21 cellular contexts compared by ENCODE assay signal in genomic region chr17:12603566-12603965, GRCh38.
A peak's percentile ranks its signal among the peaks of the same experiment; 100 is the strongest.
DNase-seq lines count a peak whose midpoint lies in the region; ATAC-seq and TF ChIP-seq lines count a peak whose summit lies in the region.
"Had no signal": no experiment of that assay in that cellular context is flagged by ENCODE, and none has a peak within 500 bp of the region (broad histone marks: within the 10 kb centered on the region; RNA-seq: fewer than 3 reads in every experiment).

No MANE protein-coding gene starts in this region.

- H2BK5ac ChIP-seq in IMR-90 (ENCODE audit: low read depth, low read length, poor library complexity, severe bottlenecking) = peak overlapping the region; percentile 45

- H3K79me1 ChIP-seq in IMR-90 (ENCODE audit: low read depth in 1 of 2, low read length in 2 of 2) = no peaks in the 10 kb centered on the region; a peak in 1 of 4 replicates

- WGBS in IMR-90 (ENCODE audit: extremely low coverage in 2 of 2, insufficient read length in 1 of 2), 2 experiments = 65% methylated on average over 5 of the region's 6 CpGs; no CpG with 5 or more reads in 1 of the 2 experiments

- H4K91ac ChIP-seq in IMR-90 (ENCODE audit: insufficient read depth, low read depth, low read length) = peak overlapping the region; percentile 41

- peaks cover 10% of the 10 kb centered on the region for H3K9me3 Mint-ChIP-seq in activated T-helper 1 cell treated with anti-CD3 and anti-CD28 coated beads, Interleukin-12 subunit alpha, Interleukin-12 subunit beta, Interleukin-2, Interleukin-4 antibody, amounts not matched to agents 30 ng/mL and 10 ng/mL and 1 ng/mL, durations not matched to agents 14 hours and 24 hours and 36 hours
- H3K9me3 Mint-ChIP-seq: HFFc6 had no signal

- H3K36me3 ChIP-seq in IMR-90 (ENCODE audit: control insufficient read depth, insufficient read depth, low read length) = no peaks in the 10 kb centered on the region
- H3K36me3 ChIP-seq in MM.1S (replicated peaks; ENCODE audit: insufficient read depth, low read length) = no peaks in the 10 kb centered on the region
- H3K36me3 ChIP-seq: BLaER1, HAP-1 had no signal

- BruUV-seq in IMR-90 (replicated peaks; lab: Mats Ljungman, UMichigan) = no TSS peak

- no peak for ATAC-seq in IMR-90 (ENCODE audit: low read depth)
- ATAC-seq: CD8-positive, alpha-beta T cell; GM12878 had no signal

- no peaks in the 10 kb centered on the region for H3K4me1 Mint-ChIP-seq in activated T-helper 1 cell treated with anti-CD3 and anti-CD28 coated beads, Interleukin-12 subunit alpha, Interleukin-12 subunit beta, Interleukin-2, Interleukin-4 antibody, amounts not matched to agents 30 ng/mL and 10 ng/mL and 1 ng/mL, durations not matched to agents 14 hours and 24 hours and 36 hours (ENCODE audit: low read depth)
- H3K4me1 Mint-ChIP-seq: B cell; CD4-positive, CD25-positive, alpha-beta regulatory T cell had no signal

- H3K27ac Mint-ChIP-seq in activated T-helper 1 cell treated with anti-CD3 and anti-CD28 coated beads, Interleukin-12 subunit alpha, Interleukin-12 subunit beta, Interleukin-2, Interleukin-4 antibody, amounts not matched to agents 30 ng/mL and 10 ng/mL and 1 ng/mL, durations not matched to agents 14 hours and 24 hours and 36 hours = no peak overlapping the region
- H3K27ac Mint-ChIP-seq: B cell; CD4-positive, CD25-positive, alpha-beta regulatory T cell; CD8-positive, alpha-beta T cell; HFFc6 had no signal

- H3K4me2 ChIP-seq in IMR-90 (ENCODE audit: low read depth, low read length) = no peak overlapping the region
- H3K4me2 ChIP-seq in MM.1S (ENCODE audit: low read depth, low read length) = no peak overlapping the region
- H3K4me2 ChIP-seq: BLaER1 had no signal

- peak overlapping the region; percentile 92 for H2AK5ac ChIP-seq in IMR-90 (ENCODE audit: low read depth, low read length)

- H3K36me3 Mint-ChIP-seq in activated T-helper 1 cell treated with anti-CD3 and anti-CD28 coated beads, Interleukin-12 subunit alpha, Interleukin-12 subunit beta, Interleukin-2, Interleukin-4 antibody, amounts not matched to agents 30 ng/mL and 10 ng/mL and 1 ng/mL, durations not matched to agents 14 hours and 24 hours and 36 hours (ENCODE audit: low read depth) = no peaks in the 10 kb centered on the region
- H3K36me3 Mint-ChIP-seq: CD4-positive, CD25-positive, alpha-beta regulatory T cell; CD8-positive, alpha-beta T cell had no signal

- dilution Hi-C loops in IMR-90 (cut with HindIII; ENCODE audit: low sequenced_read_pairs, unreplicated experiment) = no loop called here

- H4K20me1 ChIP-seq in IMR-90 (ENCODE audit: insufficient read depth, low read length) (no peaks in the 10 kb centered on the region), MM.1S (ENCODE audit: insufficient read depth, low read length) (no peaks in the 10 kb centered on the region)
- H4K20me1 ChIP-seq: BLaER1 had no signal

- H3K18ac ChIP-seq in IMR-90 (ENCODE audit: low read depth, low read length) = peak overlapping the region; percentile 9; the same call in 1 of the 2 replicates

- TF ChIP-seq RAD21 in IMR-90 (IDR thresholded peaks at IDR 0.05; ENCODE audit: low read length) = no peak

- peak overlapping the region; percentile 35; the same call in 1 of the 2 replicates for H3K23ac ChIP-seq in IMR-90 (ENCODE audit: low read depth, low read length)

- H2AFZ ChIP-seq in IMR-90 (replicated peaks; ENCODE audit: low read length, poor library complexity) = peak overlapping the region; percentile 44
- no peak overlapping the region for H2AFZ ChIP-seq in MM.1S (ENCODE audit: low read length)

- H2BK20ac ChIP-seq in IMR-90 (ENCODE audit: low read depth, low read length) = peak overlapping the region; percentile 75

- H3K9me3 ChIP-seq in IMR-90 (ENCODE audit: control insufficient read depth, insufficient read depth, low read length) (no peaks in the 10 kb centered on the region), MM.1S (replicated peaks; ENCODE audit: insufficient read depth, low read length) (no peaks in the 10 kb centered on the region)
- H3K9me3 ChIP-seq: BLaER1, Caco-2, HAP-1 had no signal

- no peaks in the 10 kb centered on the region for H3K27me3 Mint-ChIP-seq in activated T-helper 1 cell treated with anti-CD3 and anti-CD28 coated beads, Interleukin-12 subunit alpha, Interleukin-12 subunit beta, Interleukin-2, Interleukin-4 antibody, amounts not matched to agents 30 ng/mL and 10 ng/mL and 1 ng/mL, durations not matched to agents 14 hours and 24 hours and 36 hours (ENCODE audit: insufficient read depth)
- H3K27me3 Mint-ChIP-seq: B cell had no signal

- TF ChIP-seq CTCF in IMR-90 (conservative IDR thresholded peaks at IDR 0.05; ENCODE audit: low read depth, low read length) (no peak), MM.1S (IDR thresholded peaks at IDR 0.05; ENCODE audit: low read length) (no peak)

- H3K4me3 ChIP-seq in IMR-90 (ENCODE audit: insufficient read depth, low read depth, low read length) (no peak overlapping the region), MM.1S (ENCODE audit: low read length) (no peak overlapping the region)
- H3K4me3 ChIP-seq: BLaER1, GM12878, HAP-1 had no signal

- H3K9ac ChIP-seq in IMR-90 (ENCODE audit: low read depth, low read length) (no peak overlapping the region), MM.1S (ENCODE audit: low read length) (no peak overlapping the region)
- H3K9ac ChIP-seq: BLaER1 had no signal

- no peaks in the 10 kb centered on the region for H3K9me2 ChIP-seq in MM.1S (replicated peaks; ENCODE audit: insufficient read depth, low read length)

- H3K27me3 ChIP-seq in IMR-90 (ENCODE audit: control insufficient read depth, insufficient read depth, low read length) (no peaks in the 10 kb centered on the region), MM.1S (replicated peaks; ENCODE audit: insufficient read depth, low read length) (no peaks in the 10 kb centered on the region)
- H3K27me3 ChIP-seq: BLaER1 had no signal

- CTCF ChIA-PET in IMR-90 (lab: Yijun Ruan, JAX) = no interaction called here

- H4K5ac ChIP-seq in IMR-90 (ENCODE audit: low read depth, low read length) = peak overlapping the region; percentile 4; the same call in 1 of the 2 replicates

- H3K27ac ChIP-seq in IMR-90 (ENCODE audit: insufficient read depth, low read length) (no peak overlapping the region), MM.1S (ENCODE audit: low read length) (no peak overlapping the region)
- H3K27ac ChIP-seq: 22Rv1, BLaER1, C4-2B had no signal

- intact Hi-C loops in IMR-90 (cut with micrococcal nuclease) = loop anchor here (1.0 kb wide), 1 partner anchor 22 kb away; no protein-coding TSS in a partner anchor
- intact Hi-C loops in activated T-helper 1 cell treated with anti-CD3 and anti-CD28 coated beads, Interleukin-12 subunit alpha, Interleukin-12 subunit beta, Interleukin-2, Interleukin-4 antibody, amounts not matched to agents 30 ng/mL and 10 ng/mL and 1 ng/mL, durations not matched to agents 14 hours and 24 hours and 36 hours (cut with micrococcal nuclease) = no loop called here

- DNase-seq in IMR-90 (peak; percentile 36), fibroblast of peridontal ligament (ENCODE audit: extremely low read depth) (peak; percentile 56), iris pigment epithelial cell (ENCODE audit: low read depth) (peak; percentile 81), NCI-H748 (lab: John Stamatoyannopoulos, UW; ENCODE audit: unreplicated experiment) (no peak), MM.1S (no peak)
- no peak for DNase-seq in activated T-helper 1 cell treated with anti-CD3 and anti-CD28 coated beads, Interleukin-12 subunit alpha, Interleukin-12 subunit beta, Interleukin-2, Interleukin-4 antibody, amounts not matched to agents 30 ng/mL and 10 ng/mL and 1 ng/mL, durations not matched to agents 14 hours and 24 hours and 36 hours (ENCODE audit: low spot score)
- DNase-seq: Caco-2; CD4-positive, CD25-positive, alpha-beta regulatory T cell; CD8-positive, alpha-beta T cell; DMS 273 treated with DMSO at 0.1 percent for 48 hours; DMS79; EL; GDM1; GOT3; HFFc6 had no signal

- no peak overlapping the region for H2AK9ac ChIP-seq in IMR-90 (replicated peaks; ENCODE audit: low read depth, low read length, poor library complexity)

- peaks cover 9% of the 10 kb centered on the region; the same call in 1 of the 2 replicates for H3K9me1 ChIP-seq in IMR-90 (ENCODE audit: insufficient read depth, low read length)

- H3F3A ChIP-seq in MM.1S (ENCODE audit: insufficient read depth, low read length) = no peaks in the 10 kb centered on the region

- peak overlapping the region; percentile 84; the same call in 2 of the 3 replicates for H2BK15ac ChIP-seq in IMR-90 (ENCODE audit: low read depth, low read length)

- peak overlapping the region; percentile 43; the same call in 1 of the 2 replicates for H3K14ac ChIP-seq in IMR-90 (replicated peaks; ENCODE audit: low read depth, low read length)

- no peak overlapping the region for H3K56ac ChIP-seq in IMR-90 (ENCODE audit: extremely low read depth, insufficient read depth, low read length)

- peak overlapping the region in 1 of 2 experiments; percentile 50; a peak in 2 of 4 replicates for H4K8ac ChIP-seq in IMR-90 (ENCODE audit: low read depth in 2 of 2, low read length in 2 of 2)

- POLR2A ChIA-PET in IMR-90 (lab: Charles Lee; ENCODE audit: unreplicated experiment) = no interaction called here

- H3K79me2 ChIP-seq in MM.1S (ENCODE audit: low read length) = no peaks in the 10 kb centered on the region

- peaks cover 10% of the 10 kb centered on the region for H3K4me1 ChIP-seq in IMR-90 (ENCODE audit: control insufficient read depth, insufficient read depth, low read length)
- no peaks in the 10 kb centered on the region for H3K4me1 ChIP-seq in MM.1S (ENCODE audit: low read length)
- H3K4me1 ChIP-seq: BLaER1, Caco-2, HAP-1 had no signal

- in situ Hi-C loops in IMR-90 (cut with MboI; ENCODE audit: low sequenced_read_pairs) = no loop called here

- H3K4me3 Mint-ChIP-seq in activated T-helper 1 cell treated with anti-CD3 and anti-CD28 coated beads, Interleukin-12 subunit alpha, Interleukin-12 subunit beta, Interleukin-2, Interleukin-4 antibody, amounts not matched to agents 30 ng/mL and 10 ng/mL and 1 ng/mL, durations not matched to agents 14 hours and 24 hours and 36 hours = no peak overlapping the region
- H3K4me3 Mint-ChIP-seq: B cell; CD4-positive, CD25-positive, alpha-beta regulatory T cell; CD8-positive, alpha-beta T cell; HFFc6 had no signal

- no peak for TF ChIP-seq POLR2A in IMR-90 (IDR thresholded peaks at IDR 0.05; ENCODE audit: low read depth, low read length)

- peak overlapping the region; percentile 76 for H3K4ac ChIP-seq in IMR-90 (ENCODE audit: low read depth, low read length)

- H2BK120ac ChIP-seq in IMR-90 (ENCODE audit: low read depth, low read length) = peak overlapping the region; percentile 80

TF ChIP-seq in IMR-90, 13 proteins besides CTCF, POLR2A, EP300 and RAD21:
- TF ChIP-seq CEBPB (IDR thresholded peaks at IDR 0.05; ENCODE audit: low read depth, low read length) (0 out of 2 replicates have a peak, but pooled peaks have one; percentile 8), BHLHE40 (IDR thresholded peaks at IDR 0.05; ENCODE audit: low read depth, low read length) (no peak)

Comparison
In these comparisons a context has a peak if more than half of its experiments do, and no peak if none do; other contexts are left out.
1. DNase-seq: peak in IMR-90 (single experiment), fibroblast of peridontal ligament (single experiment) and iris pigment epithelial cell (single experiment); none in NCI-H748 (single experiment), MM.1S (single experiment) and activated T-helper 1 cell treated with anti-CD3 and anti-CD28 coated beads, Interleukin-12 subunit alpha, Interleukin-12 subunit beta, Interleukin-2, Interleukin-4 antibody, amounts not matched to agents 30 ng/mL and 10 ng/mL and 1 ng/mL, durations not matched to agents 14 hours and 24 hours and 36 hours (single experiment).